Comparison of ENCODE assay signal across 2 cellular contexts in genomic region chr6:10733863-10734262, GRCh38.
TF ChIP-seq lines count a peak whose summit lies in the region.

No MANE protein-coding gene starts in this region.

TF ChIP-seq in A549, 52 proteins besides CTCF, POLR2A, EP300 and RAD21:
- TF ChIP-seq KDM1A (IDR thresholded peaks at IDR 0.05; ENCODE audit: low read depth) (no peak), RCOR1 (IDR thresholded peaks at IDR 0.05; ENCODE audit: low read depth, low read length) (no peak), ZFP36 (IDR thresholded peaks at IDR 0.05; ENCODE audit: borderline replicate concordance, partially characterized antibody) (no peak), HDAC2 (IDR thresholded peaks at IDR 0.05) (no peak), NR3C1 (IDR thresholded peaks at IDR 0.05) (no peak), FOSL2 (IDR thresholded peaks at IDR 0.05) (no peak), FOSL2 (CRISPR knock-in tag; IDR thresholded peaks at IDR 0.05) (no peak), ATOH8 (CRISPR knock-in tag; IDR thresholded peaks at IDR 0.05; ENCODE audit: low read depth) (no peak), CHD2 (IDR thresholded peaks at IDR 0.05; ENCODE audit: low read length, partially characterized antibody) (no peak), CEBPB (IDR thresholded peaks at IDR 0.05) (no peak), USF2 (IDR thresholded peaks at IDR 0.05) (no peak), RNF2 (IDR thresholded peaks at IDR 0.05; ENCODE audit: borderline replicate concordance, low read depth) (no peak), FOSB (CRISPR knock-in tag; IDR thresholded peaks at IDR 0.05) (no peak)
TF ChIP-seq in A549: peak in this region for 0.

TF ChIP-seq in HCT116, 20 proteins besides CTCF, POLR2A, EP300 and RAD21:
- no peak for TF ChIP-seq TCF7L2 (IDR thresholded peaks at IDR 0.05; ENCODE audit: borderline replicate concordance, extremely low read depth, insufficient read depth, insufficient read length)
- no peak for TF ChIP-seq ATF3 (IDR thresholded peaks at IDR 0.05)
- TF ChIP-seq JUND (IDR thresholded peaks at IDR 0.05) = no peak
- no peak for TF ChIP-seq MAX (IDR thresholded peaks at IDR 0.05)
